1 cellular context compared by ENCODE assay signal in the genomic region with DNA sequence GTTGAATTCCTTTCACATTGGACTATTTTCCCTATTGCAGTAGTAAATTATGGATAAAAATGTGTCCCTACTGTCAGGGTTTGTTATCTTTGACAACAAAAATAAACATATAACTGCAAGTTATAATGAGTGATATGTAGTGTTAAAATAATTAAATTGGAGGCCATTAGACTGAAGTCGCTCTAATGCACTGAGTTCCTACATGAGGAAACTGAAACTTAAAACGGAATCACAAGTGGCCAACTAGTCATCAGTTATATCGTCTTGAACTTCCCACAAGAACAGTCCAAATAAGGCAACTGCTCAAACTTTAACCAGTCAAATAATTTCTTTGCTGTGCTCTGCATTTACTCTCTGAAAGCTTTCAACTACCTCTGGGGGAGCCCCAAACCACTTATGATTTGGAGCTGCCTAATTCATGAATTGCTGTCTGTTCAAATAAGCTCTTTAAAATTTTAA.
TF ChIP-seq lines count a peak whose summit lies in the region.

No MANE protein-coding gene starts in this region.

TF ChIP-seq in WTC11, 78 proteins besides CTCF, POLR2A, EP300 and RAD21 (continued from another document):
- TF ChIP-seq, protein P1, sequence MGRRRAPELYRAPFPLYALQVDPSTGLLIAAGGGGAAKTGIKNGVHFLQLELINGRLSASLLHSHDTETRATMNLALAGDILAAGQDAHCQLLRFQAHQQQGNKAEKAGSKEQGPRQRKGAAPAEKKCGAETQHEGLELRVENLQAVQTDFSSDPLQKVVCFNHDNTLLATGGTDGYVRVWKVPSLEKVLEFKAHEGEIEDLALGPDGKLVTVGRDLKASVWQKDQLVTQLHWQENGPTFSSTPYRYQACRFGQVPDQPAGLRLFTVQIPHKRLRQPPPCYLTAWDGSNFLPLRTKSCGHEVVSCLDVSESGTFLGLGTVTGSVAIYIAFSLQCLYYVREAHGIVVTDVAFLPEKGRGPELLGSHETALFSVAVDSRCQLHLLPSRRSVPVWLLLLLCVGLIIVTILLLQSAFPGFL (CRISPR knock-in tag; IDR thresholded peaks at IDR 0.05; ENCODE audit: borderline replicate concordance), result no peak
TF ChIP-seq in WTC11: peak in this region for 0.
